In genomic region chr7:73892003-73892975, GRCh38 we compare ENCODE assay signal across 12 cellular contexts. TPM values are rescaled to one million over a fixed set of nuclear protein-coding genes. Genes with fewer than 3 reads are reported as not detected.
A peak's percentile ranks its signal among the peaks of the same experiment; 100 is the strongest.
DNase-seq lines count a peak whose midpoint lies in the region; ATAC-seq and TF ChIP-seq lines count a peak whose summit lies in the region.
"Had no signal": no experiment of that assay in that cellular context is flagged by ENCODE, and none has a peak within 500 bp of the region (broad histone marks: within the 10 kb centered on the region; RNA-seq: fewer than 3 reads in every experiment).

No MANE protein-coding gene starts in this region.

- no peak overlapping the region for H3K27ac ChIP-seq in brain microvascular endothelial cell

- no peaks in the 10 kb centered on the region for H3K27me3 ChIP-seq in brain microvascular endothelial cell (replicated peaks)

- no peak overlapping the region for H3K4me3 ChIP-seq in brain microvascular endothelial cell (ENCODE audit: low read depth, low read length)

- H3K9me3 Mint-ChIP-seq in naive thymus-derived CD8-positive, alpha-beta T cell, result peaks cover 0 to 16% (median 4%) of the 10 kb centered on the region in 9 donors

- peaks cover 4 to 23% (median 8%) of the 10 kb centered on the region in 5 donors for H3K27me3 Mint-ChIP-seq in naive thymus-derived CD8-positive, alpha-beta T cell

- H3K36me3 ChIP-seq in brain microvascular endothelial cell (replicated peaks), result no peaks in the 10 kb centered on the region

- H3K4me1 Mint-ChIP-seq in naive thymus-derived CD8-positive, alpha-beta T cell, result peaks cover 0 to 5% (median 0%) of the 10 kb centered on the region in 4 donors
- H3K4me1 Mint-ChIP-seq: activated B cell treated with CpG ODN at 0.5 μM for 24 hours had no signal

- ATAC-seq in left lobe of liver (peak; percentile 52), GM21717 (IDR thresholded peaks at IDR 0.05; ENCODE audit: unreplicated experiment) (no peak), HG02610 (IDR thresholded peaks at IDR 0.05; ENCODE audit: unreplicated experiment) (no peak), HG02970 (IDR thresholded peaks at IDR 0.05; ENCODE audit: low FRiP score, unreplicated experiment) (no peak)
- ATAC-seq in naive thymus-derived CD8-positive, alpha-beta T cell, result no peak

- TF ChIP-seq CTCF in brain microvascular endothelial cell (IDR thresholded peaks at IDR 0.05; ENCODE audit: low read depth, low read length, missing control alignments), result no peak

- DNase-seq in AG08395 (ENCODE audit: low spot score) (peak; percentile 45), NCI-H2029 (lab: John Stamatoyannopoulos, UW) (peak; percentile 39), brain microvascular endothelial cell (peak; percentile 50), left lobe of liver (ENCODE audit: low spot score) (no peak)
- DNase-seq in naive thymus-derived CD8-positive, alpha-beta T cell, result no peak
- DNase-seq: activated B cell treated with CpG ODN at 0.5 μM for 24 hours, activated gamma-delta T cell treated with Interleukin-2 at 50 U/mL for 16 hours, Karpas-422, posterior cingulate gyrus had no signal

- H3K27ac Mint-ChIP-seq in naive thymus-derived CD8-positive, alpha-beta T cell, result peak overlapping the region in 1 of 10 donors; percentile 57
- H3K27ac Mint-ChIP-seq: activated B cell treated with CpG ODN at 0.5 μM for 24 hours had no signal

- POLR2A ChIA-PET in naive thymus-derived CD8-positive, alpha-beta T cell (lab: Charles Lee), result no interaction called here

- H3K4me3 Mint-ChIP-seq in naive thymus-derived CD8-positive, alpha-beta T cell, result no peak overlapping the region
- H3K4me3 Mint-ChIP-seq: activated B cell treated with CpG ODN at 0.5 μM for 24 hours had no signal

- in situ Hi-C loops in brain microvascular endothelial cell (cut with HindIII; ENCODE audit: low pct_ligation_motif_present, low sequenced_read_pairs), result no loop called here

- peaks cover 0 to 14% (median 9%) of the 10 kb centered on the region in 3 donors for H3K36me3 Mint-ChIP-seq in naive thymus-derived CD8-positive, alpha-beta T cell

RNA-seq across cellular contexts. Expression of gene TMEM270, which starts 31.3 kb away (rescaled TPM):
- total RNA-seq in left lobe of liver, result not detected
- not detected for total RNA-seq in naive thymus-derived CD8-positive, alpha-beta T cell
- polyA plus RNA-seq in naive thymus-derived CD8-positive, alpha-beta T cell, result not detected
- total RNA-seq: activated B cell treated with CpG ODN at 0.5 μM for 24 hours had no signal

RNA-seq across cellular contexts. Expression of gene METTL27, which starts 50.0 kb away (rescaled TPM):
- 0.96 TPM for total RNA-seq in left lobe of liver
- total RNA-seq in naive thymus-derived CD8-positive, alpha-beta T cell, result 1 to 10 TPM; 3.0 to 4.4 TPM
- polyA plus RNA-seq in naive thymus-derived CD8-positive, alpha-beta T cell, result 1 to 10 TPM in 2 of 3 donors, under 1 TPM in 1; 0.52 to 3.2 (median 1.5) TPM

Comparison
In these comparisons a context has a peak if more than half of its experiments do, and no peak if none do; other contexts are left out.
1. DNase-seq: peak in AG08395 (single experiment), NCI-H2029 (single experiment) and brain microvascular endothelial cell (single experiment); none in left lobe of liver (single experiment) and naive thymus-derived CD8-positive, alpha-beta T cell (0 of 10).